Comparison of ENCODE assay signal across 8 cellular contexts in genomic region chr6:85669735-85670194, GRCh38.
A peak's percentile ranks its signal among the peaks of the same experiment; 100 is the strongest.
DNase-seq lines count a peak whose midpoint lies in the region; FAIRE-seq and TF ChIP-seq lines count a peak whose summit lies in the region.

No MANE protein-coding gene starts in this region.

- no peaks in the 10 kb centered on the region for H3K27me3 ChIP-seq in HAP-1 (ENCODE audit: low read depth)
- H3K27me3 ChIP-seq in Loucy (ENCODE audit: insufficient read depth, low read length, poor library complexity, severe bottlenecking), result no peaks in the 10 kb centered on the region
- no peaks in the 10 kb centered on the region for H3K27me3 ChIP-seq in iPS-15b (ENCODE audit: control insufficient read depth, insufficient read depth, low read length)

- H3K79me2 ChIP-seq in Loucy (ENCODE audit: insufficient read depth, low read length), result peaks cover 30% of the 10 kb centered on the region

- H3K9ac ChIP-seq in Loucy (ENCODE audit: low read depth, low read length, poor library complexity, severe bottlenecking), result no peak overlapping the region
- peak overlapping the region; percentile 47 for H3K9ac ChIP-seq in iPS-15b (ENCODE audit: low read depth, low read length)

- H3K36me3 ChIP-seq in HAP-1 (replicated peaks) (peaks cover 10% of the 10 kb centered on the region), Loucy (ENCODE audit: insufficient read depth, low read length) (no peaks in the 10 kb centered on the region), iPS-15b (ENCODE audit: control insufficient read depth, insufficient read depth, low read length) (peaks cover 2% of the 10 kb centered on the region)

- H2AFZ ChIP-seq in Loucy (ENCODE audit: low read length), result no peak overlapping the region

- in situ Hi-C loops in HAP-1 (cut with MboI; ENCODE audit: low sequenced_read_pairs), result no loop called here

- peaks cover 21% of the 10 kb centered on the region for H3K4me1 ChIP-seq in HAP-1
- peaks cover 23% of the 10 kb centered on the region for H3K4me1 ChIP-seq in Loucy (ENCODE audit: insufficient read depth, low read length, poor library complexity, severe bottlenecking)
- H3K4me1 ChIP-seq in iPS-15b (ENCODE audit: control insufficient read depth, insufficient read depth, low read length), result peaks cover 12% of the 10 kb centered on the region

- no peak overlapping the region for H3K4me3 ChIP-seq in HAP-1
- no peak overlapping the region for H3K4me3 ChIP-seq in Loucy (ENCODE audit: low read length, poor library complexity, severe bottlenecking)
- H3K4me3 ChIP-seq in iPS-15b (ENCODE audit: low read depth, low read length), result no peak overlapping the region

- H4K20me1 ChIP-seq in Loucy (ENCODE audit: insufficient read depth, low read length, poor library complexity, severe bottlenecking), result peaks cover 51% of the 10 kb centered on the region

- H3K9me2 ChIP-seq in Loucy (replicated peaks; ENCODE audit: low read depth, low read length), result no peaks in the 10 kb centered on the region

- H3K9me3 ChIP-seq in HAP-1 (no peaks in the 10 kb centered on the region), Loucy (ENCODE audit: insufficient read depth, low read depth, low read length) (no peaks in the 10 kb centered on the region), iPS-15b (ENCODE audit: control insufficient read depth, insufficient read depth, low read length) (no peaks in the 10 kb centered on the region)

- TF ChIP-seq CTCF in Loucy (conservative IDR thresholded peaks at IDR 0.05; ENCODE audit: low read length), result no peak

- peak overlapping the region; percentile 23 for H3K4me2 ChIP-seq in Loucy (ENCODE audit: low read depth, low read length, poor library complexity, severe bottlenecking)

- peak; percentile 97 for FAIRE-seq in GM18507 (lab: Jason Lieb, UNC)

- DNase-seq in GM18507 (ENCODE audit: extremely low spot score, insufficient read length, low read depth), result peak; percentile 62
- peak; percentile 48 to 77 for DNase-seq in HAP-1 (ENCODE audit: low spot score in 2 of 2)
- DNase-seq in activated CD8-positive, alpha-beta memory T cell treated with anti-CD3 and anti-CD28 coated beads for 24 hours, result peak; percentile 73
- DNase-seq in dedifferentiated amniotic fluid mesenchymal stem cell (ENCODE audit: extremely low spot score), result no peak
- no peak for DNase-seq in anterior cingulate cortex (lab: John Stamatoyannopoulos, UW)
- no peak for DNase-seq in NCI-H1048 (lab: John Stamatoyannopoulos, UW)

- H3F3A ChIP-seq in Loucy (ENCODE audit: low read depth), result peaks cover 7% of the 10 kb centered on the region; the same call in 1 of the 2 replicates

Comparison
In these comparisons a context has a peak if more than half of its experiments do, and no peak if none do; other contexts are left out.
1. DNase-seq: peak in GM18507 (single experiment), HAP-1 (2 of 2) and activated CD8-positive, alpha-beta memory T cell treated with anti-CD3 and anti-CD28 coated beads for 24 hours (single experiment); none in dedifferentiated amniotic fluid mesenchymal stem cell (single experiment), anterior cingulate cortex (0 of 58) and NCI-H1048 (single experiment).